ENCODE assay signal across 16 cellular contexts in genomic region chr17:74752822-74753401, GRCh38. TPM values are rescaled to one million over a fixed set of nuclear protein-coding genes. Genes with fewer than 3 reads are reported as not detected.
DNase-seq lines count a peak whose midpoint lies in the region; ATAC-seq lines count a peak whose summit lies in the region.
"Had no signal": no experiment of that assay in that cellular context is flagged by ENCODE, and none has a peak within 500 bp of the region (broad histone marks: within the 10 kb centered on the region; RNA-seq: fewer than 3 reads in every experiment).

No MANE protein-coding gene starts in this region.

- no peak for DNase-seq in stimulated activated naive CD8-positive, alpha-beta T cell treated with anti-CD3 and anti-CD28 coated beads, Interleukin-15, Interleukin-2, amounts not matched to agents 100 U/mL and 50 U/mL, for 24 hours
- DNase-seq in activated naive CD4-positive, alpha-beta T cell treated with anti-CD3 and anti-CD28 coated beads, Interleukin-2, amount 50 U/mL, for 72 hours (ENCODE audit: low spot score in 2 of 2): no peak
- no peak for DNase-seq in mesenchymal stem cell
- no peak for DNase-seq in T-helper 9 cell
- no peak for DNase-seq in NCI-H1092 treated with DMSO at 0.1 percent for 48 hours (lab: John Stamatoyannopoulos, UW)
- DNase-seq: erythroblast, GM23248, hypothalamus, MV-4-11, NCI-H2227 treated with DMSO at 0.1 percent for 48 hours, RPMI8226 had no signal

- H3K27me3 Mint-ChIP-seq in stimulated activated naive CD8-positive, alpha-beta T cell treated with anti-CD3 and anti-CD28 coated beads, Interleukin-15, Interleukin-2, amounts not matched to agents 100 ng/mL and 50 ng/mL, for 24 hours: no peaks in the 10 kb centered on the region

- H3K23ac ChIP-seq in mesenchymal stem cell (ENCODE audit: low read length in 2 of 2): no peak overlapping the region

- no peak overlapping the region for H3K14ac ChIP-seq in mesenchymal stem cell (ENCODE audit: low read length in 2 of 2)

- no peak overlapping the region for H3K27ac ChIP-seq in mesenchymal stem cell (ENCODE audit: low read length, poor library complexity, severe bottlenecking)
- H3K27ac ChIP-seq: GM23248 had no signal

- ATAC-seq in stimulated activated naive CD8-positive, alpha-beta T cell treated with anti-CD3 and anti-CD28 coated beads, Interleukin-15, Interleukin-2, amounts not matched to agents 100 U/mL and 50 U/mL, for 24 hours: no peak
- ATAC-seq in activated naive CD4-positive, alpha-beta T cell treated with anti-CD3 and anti-CD28 coated beads, Interleukin-2, amount 50 U/mL, for 72 hours: no peak
- ATAC-seq in HG02571 (IDR thresholded peaks at IDR 0.05; ENCODE audit: unreplicated experiment) (no peak), GM18867 (IDR thresholded peaks at IDR 0.05; ENCODE audit: unreplicated experiment) (no peak)

- H4K8ac ChIP-seq in mesenchymal stem cell (ENCODE audit: low read length): no peak overlapping the region

- no peak overlapping the region for H2BK15ac ChIP-seq in mesenchymal stem cell (ENCODE audit: low read depth, poor library complexity, severe bottlenecking)

- no peak overlapping the region for H3K9ac ChIP-seq in mesenchymal stem cell (ENCODE audit: low read length)
- H3K9ac ChIP-seq: GM23248 had no signal

- H2AK5ac ChIP-seq in mesenchymal stem cell (ENCODE audit: low read length, severe bottlenecking): peak overlapping the region; percentile 33

- H3K4me1 Mint-ChIP-seq in stimulated activated naive CD8-positive, alpha-beta T cell treated with anti-CD3 and anti-CD28 coated beads, Interleukin-15, Interleukin-2, amounts not matched to agents 100 ng/mL and 50 ng/mL, for 24 hours (ENCODE audit: low read depth): peaks cover 74% of the 10 kb centered on the region

- peaks cover 42% of the 10 kb centered on the region for H3K4me1 ChIP-seq in mesenchymal stem cell (ENCODE audit: control insufficient read depth, insufficient read depth, low read depth, low read length)

- H3K18ac ChIP-seq in mesenchymal stem cell (ENCODE audit: low read depth in 1 of 2, low read length in 2 of 2): no peak overlapping the region

- H2BK12ac ChIP-seq in mesenchymal stem cell (ENCODE audit: low read length in 2 of 2): no peak overlapping the region

- WGBS in mesenchymal stem cell: 99% methylated on average over 6 of the region's 7 CpGs

- H3K36me3 Mint-ChIP-seq in stimulated activated naive CD8-positive, alpha-beta T cell treated with anti-CD3 and anti-CD28 coated beads, Interleukin-15, Interleukin-2, amounts not matched to agents 100 ng/mL and 50 ng/mL, for 24 hours (ENCODE audit: low read depth): peaks cover 29% of the 10 kb centered on the region
- H3K36me3 Mint-ChIP-seq in activated naive CD4-positive, alpha-beta T cell treated with anti-CD3 and anti-CD28 coated beads, Interleukin-2, amount 50 U/mL, for 72 hours: peaks cover 29 to 32% of the 10 kb centered on the region in 2 donors

- H3K4me2 ChIP-seq in mesenchymal stem cell (ENCODE audit: low read length, poor library complexity, severe bottlenecking): no peak overlapping the region

- no peak overlapping the region for H2AFZ ChIP-seq in mesenchymal stem cell (ENCODE audit: low read depth, low read length)
- H2AFZ ChIP-seq: GM23248 had no signal

- peaks cover 0 to 22% of the 10 kb centered on the region in 2 experiments for H3K36me3 ChIP-seq in mesenchymal stem cell (ENCODE audit: control insufficient read depth in 1 of 2, insufficient read depth in 2 of 2, low read depth in 1 of 2, low read length in 2 of 2)

- H3K27me3 ChIP-seq in mesenchymal stem cell (ENCODE audit: control insufficient read depth in 1 of 2, insufficient read depth in 1 of 2, low read length in 2 of 2): peaks cover 0 to 3% of the 10 kb centered on the region in 2 experiments

- no peaks in the 10 kb centered on the region for H3K9me3 Mint-ChIP-seq in stimulated activated naive CD8-positive, alpha-beta T cell treated with anti-CD3 and anti-CD28 coated beads, Interleukin-15, Interleukin-2, amounts not matched to agents 100 ng/mL and 50 ng/mL, for 24 hours
- no peaks in the 10 kb centered on the region for H3K9me3 Mint-ChIP-seq in activated naive CD4-positive, alpha-beta T cell treated with anti-CD3 and anti-CD28 coated beads, Interleukin-2, amount 50 U/mL, for 72 hours

- no peak overlapping the region for H4K91ac ChIP-seq in mesenchymal stem cell (ENCODE audit: low read length)

- H3K4me3 Mint-ChIP-seq in stimulated activated naive CD8-positive, alpha-beta T cell treated with anti-CD3 and anti-CD28 coated beads, Interleukin-15, Interleukin-2, amounts not matched to agents 100 ng/mL and 50 ng/mL, for 24 hours: peak overlapping the region; percentile 99

- no peak overlapping the region for H2BK5ac ChIP-seq in mesenchymal stem cell (ENCODE audit: low read depth, low read length, poor library complexity, severe bottlenecking)

- H3K4ac ChIP-seq in mesenchymal stem cell (ENCODE audit: low read depth in 1 of 2, low read length in 2 of 2): no peak overlapping the region

- H3K79me1 ChIP-seq in mesenchymal stem cell (replicated peaks; ENCODE audit: low read length, poor library complexity, severe bottlenecking): peaks cover 34% of the 10 kb centered on the region

- peak overlapping the region; percentile 83 for H3K27ac Mint-ChIP-seq in stimulated activated naive CD8-positive, alpha-beta T cell treated with anti-CD3 and anti-CD28 coated beads, Interleukin-15, Interleukin-2, amounts not matched to agents 100 ng/mL and 50 ng/mL, for 24 hours
- H3K27ac Mint-ChIP-seq in activated naive CD4-positive, alpha-beta T cell treated with anti-CD3 and anti-CD28 coated beads, Interleukin-2, amount 50 U/mL, for 72 hours: peak overlapping the region; percentile 83 to 89

- no peak overlapping the region for H3K4me3 ChIP-seq in mesenchymal stem cell (ENCODE audit: insufficient read depth in 1 of 2, low read depth in 1 of 2, low read length in 2 of 2)
- H3K4me3 ChIP-seq: GM23248, lung had no signal

- no peaks in the 10 kb centered on the region for H3K9me3 ChIP-seq in mesenchymal stem cell (ENCODE audit: control insufficient read depth, low read length)

- H2BK120ac ChIP-seq in mesenchymal stem cell (ENCODE audit: low read depth, low read length): peak overlapping the region; percentile 29

RNA-seq across cellular contexts. Expression of gene NHERF1, which starts 4.5 kb away (rescaled TPM):
- total RNA-seq in activated naive CD4-positive, alpha-beta T cell treated with anti-CD3 and anti-CD28 coated beads, Interleukin-2, amount 50 U/mL, for 72 hours: 100 to 1,000 TPM in 1 of 2 donors, 10 to 100 TPM in 1; 59.0 to 114 TPM
- 126 TPM for polyA plus RNA-seq in mesenchymal stem cell (2013, experiment 1 of 2)
- 126 TPM for polyA plus RNA-seq in mesenchymal stem cell (2013, experiment 2 of 2)

RNA-seq across cellular contexts. Expression of gene RAB37, which starts 15.9 kb away (rescaled TPM):
- total RNA-seq in activated naive CD4-positive, alpha-beta T cell treated with anti-CD3 and anti-CD28 coated beads, Interleukin-2, amount 50 U/mL, for 72 hours: 1 to 10 TPM; 3.4 to 4.0 TPM
- polyA plus RNA-seq in mesenchymal stem cell (2013, experiment 1 of 2): 2.4 TPM
- 1.9 TPM for polyA plus RNA-seq in mesenchymal stem cell (2013, experiment 2 of 2)
- polyA plus RNA-seq: GM23248 had no signal

RNA-seq across cellular contexts. Expression of gene NAT9, which starts 23.2 kb away (rescaled TPM):
- 10 to 100 TPM; 38.2 to 57.2 TPM for total RNA-seq in activated naive CD4-positive, alpha-beta T cell treated with anti-CD3 and anti-CD28 coated beads, Interleukin-2, amount 50 U/mL, for 72 hours
- polyA plus RNA-seq in mesenchymal stem cell (2013, experiment 1 of 2): 29.5 TPM
- 30.4 TPM for polyA plus RNA-seq in mesenchymal stem cell (2013, experiment 2 of 2)

RNA-seq across cellular contexts. Expression of gene CD300LF, which starts 40.2 kb away (rescaled TPM):
- not detected for total RNA-seq in activated naive CD4-positive, alpha-beta T cell treated with anti-CD3 and anti-CD28 coated beads, Interleukin-2, amount 50 U/mL, for 72 hours
- polyA plus RNA-seq in mesenchymal stem cell (2013, experiment 1 of 2): not detected
- not detected for polyA plus RNA-seq in mesenchymal stem cell (2013, experiment 2 of 2)
- total RNA-seq: GM23248, HT-29 had no signal
- polyA plus RNA-seq: GM23248 had no signal
